14 cellular contexts compared by ENCODE assay signal in genomic region chr7:144282490-144282889, GRCh38. TPM values are rescaled to one million over a fixed set of nuclear protein-coding genes. Genes with fewer than 3 reads are reported as not detected.
A peak's percentile ranks its signal among the peaks of the same experiment; 100 is the strongest.
DNase-seq lines count a peak whose midpoint lies in the region; ATAC-seq and TF ChIP-seq lines count a peak whose summit lies in the region.
"Not testable (repeated sequence)": the region's sequence is repeated elsewhere in the genome, so short reads cannot be mapped to it uniquely, and the experiment has no call there.
"Had no signal": no experiment of that assay in that cellular context is flagged by ENCODE, and none has a peak within 500 bp of the region (broad histone marks: within the 10 kb centered on the region; RNA-seq: fewer than 3 reads in every experiment).

No MANE protein-coding gene starts in this region.

- H3K36me3 ChIP-seq in RWPE2 (ENCODE audit: low read depth); lower lobe of right lung; ovary; spleen: not testable (repeated sequence)

- intact Hi-C loops in Right ventricle myocardium superior (cut with DNase I); lower lobe of right lung (cut with DNase I); ovary (cut with DNase I); spleen (cut with DNase I; ENCODE audit: low total_unique reads): not testable (repeated sequence)

- TF ChIP-seq EP300 in ovary (IDR thresholded peaks at IDR 0.05), result not testable (repeated sequence)

- not testable (repeated sequence) for TF ChIP-seq CTCF in RWPE2 (IDR thresholded peaks at IDR 0.05; ENCODE audit: poor library complexity, severe bottlenecking); lower lobe of right lung (IDR thresholded peaks at IDR 0.05); ovary (IDR thresholded peaks at IDR 0.05); spleen (IDR thresholded peaks at IDR 0.05 in 8 of 11, conservative IDR thresholded peaks at IDR 0.05 in 3 of 11); type B pancreatic cell (conservative IDR thresholded peaks at IDR 0.05)

- not testable (repeated sequence) for H3K4me1 Mint-ChIP-seq in type B pancreatic cell (ENCODE audit: unreplicated experiment)

- 80 to 100% (median 92%) methylated on average over 2 to 4 of the region's 4 CpGs for WGBS in ovary, 3 donors
- WGBS in spleen, 5 donors, result 69 to 95% (median 88%) methylated on average over 2 to 4 of the region's 4 CpGs

- not testable (repeated sequence) for H3K4me1 ChIP-seq in RWPE2 (ENCODE audit: insufficient read depth, poor library complexity, severe bottlenecking); lower lobe of right lung; ovary (ENCODE audit: insufficient read depth); spleen

- not testable (repeated sequence) for H3K36me3 Mint-ChIP-seq in type B pancreatic cell

- not testable (repeated sequence) for TF ChIP-seq POLR2A in ovary (IDR thresholded peaks at IDR 0.05); spleen (IDR thresholded peaks at IDR 0.05)

- not testable (repeated sequence) for ATAC-seq in RWPE2 (ENCODE audit: low read depth); Right ventricle myocardium superior (ENCODE audit: poor library complexity)
- ATAC-seq in lower lobe of right lung, result peak; percentile 8 to 29

- not testable (repeated sequence) for H3K27ac ChIP-seq in RWPE2 (ENCODE audit: poor library complexity, severe bottlenecking); lower lobe of right lung; ovary; spleen

- DNase-seq in RWPE2 (ENCODE audit: low spot score) (peak; percentile 20), Right ventricle myocardium superior (peak; percentile 21), ovary (peak in 4 of 5 donors; percentile 2 to 13 (median 10)), spleen (peak; percentile 39), type B pancreatic cell (ENCODE audit: extremely low spot score, unreplicated experiment) (peak; percentile 53)
- DNase-seq in lower lobe of right lung, result not testable (repeated sequence)

- H3K27me3 ChIP-seq in RWPE2 (ENCODE audit: insufficient read depth, poor library complexity, severe bottlenecking); lower lobe of right lung (ENCODE audit: low read depth); ovary; spleen (replicated peaks in 1 of 7): not testable (repeated sequence)

- not testable (repeated sequence) for H3K27me3 Mint-ChIP-seq in type B pancreatic cell

- H3K27ac Mint-ChIP-seq in type B pancreatic cell, result not testable (repeated sequence)

- not testable (repeated sequence) for H3K4me3 Mint-ChIP-seq in type B pancreatic cell

- H3K9me3 ChIP-seq in RWPE2 (ENCODE audit: severe bottlenecking); lower lobe of right lung; ovary; spleen: not testable (repeated sequence)

- not testable (repeated sequence) for H3K4me3 ChIP-seq in RWPE2 (ENCODE audit: severe bottlenecking); lower lobe of right lung; ovary; spleen

- H3K9me3 Mint-ChIP-seq in type B pancreatic cell, result not testable (repeated sequence)

RNA-seq across cellular contexts. Expression of gene CTAGE8, which starts 13.4 kb away (rescaled TPM):
- total RNA-seq in Right ventricle myocardium superior (0.32 TPM), lower lobe of right lung (4.2 TPM), ovary (1 to 10 TPM in 2 of 7 donors, under 1 TPM in 5; 0.40 to 1.5 (median 0.87) TPM), spleen (1 to 10 TPM in 5 of 7 donors, under 1 TPM in 2; 0.66 to 2.7 (median 1.5) TPM), type B pancreatic cell (ENCODE audit: low replicate concordance) (0.99 and 6.4 TPM in 2 replicates)
- polyA plus RNA-seq in ovary (1 to 10 TPM in 1 of 2 donors, not detected in 1; 2.0 TPM), spleen (under 1 TPM in 2 of 3 donors, not detected in 1; 0.46 to 0.61 TPM)
- total RNA-seq: A172 had no signal

RNA-seq across cellular contexts. Expression of gene OR2A7, which starts 17.9 kb away (rescaled TPM):
- total RNA-seq in Right ventricle myocardium superior (0.51 TPM), lower lobe of right lung (12.1 TPM), ovary (10 to 100 TPM in 1 of 7 donors, 1 to 10 TPM in 6; 2.8 to 22.6 (median 3.8) TPM), spleen (1 to 10 TPM; 2.2 to 8.8 (median 5.0) TPM), type B pancreatic cell (ENCODE audit: low replicate concordance) (4.2 and 13.7 TPM in 2 replicates)
- polyA plus RNA-seq in ovary (1 to 10 TPM in 1 of 2 donors, under 1 TPM in 1; 0.92 to 3.3 TPM), spleen (under 1 TPM; 0.09 to 0.35 (median 0.12) TPM)
- total RNA-seq: A172 had no signal
- polyA plus RNA-seq: A549 had no signal

RNA-seq across cellular contexts. Expression of gene OR2A1, which starts 29.7 kb away (rescaled TPM):
- total RNA-seq in Right ventricle myocardium superior, result not detected
- total RNA-seq in lower lobe of right lung, result 0.15 TPM
- total RNA-seq in ovary, result 1 to 10 TPM in 1 of 7 donors, under 1 TPM in 6; 0.24 to 1.1 (median 0.40) TPM
- polyA plus RNA-seq in ovary, result under 1 TPM; 0.16 to 0.27 TPM
- total RNA-seq in spleen, result under 1 TPM in 6 of 7 donors, not detected in 1; 0.29 to 0.60 (median 0.50) TPM
- under 1 TPM; 0.03 to 0.16 (median 0.04) TPM for polyA plus RNA-seq in spleen
- 0.38 TPM in 1 of 2 replicates, not detected in the other for total RNA-seq in type B pancreatic cell (ENCODE audit: low replicate concordance)
- total RNA-seq: A172; B cell; Caco-2; Calu3; CD8-positive, alpha-beta T cell had no signal
- polyA plus RNA-seq: A549 had no signal

RNA-seq across cellular contexts. Expression of gene OR2A42, which starts 43.1 kb away (rescaled TPM):
- total RNA-seq in Right ventricle myocardium superior, result not detected
- total RNA-seq in lower lobe of right lung, result not detected
- under 1 TPM in 6 of 7 donors, not detected in 1; 0.10 to 0.50 (median 0.22) TPM for total RNA-seq in ovary
- polyA plus RNA-seq in ovary, result under 1 TPM; 0.17 to 0.65 TPM
- total RNA-seq in spleen, result under 1 TPM in 3 of 7 donors, not detected in 4; 0.20 to 0.46 (median 0.32) TPM
- under 1 TPM; 0.06 to 0.15 (median 0.06) TPM for polyA plus RNA-seq in spleen
- total RNA-seq in type B pancreatic cell (ENCODE audit: low replicate concordance), result 0.10 TPM in 1 of 2 replicates, not detected in the other
- total RNA-seq: A172; Caco-2; Calu3; CD4-positive, alpha-beta T cell; CD8-positive, alpha-beta T cell had no signal
- polyA plus RNA-seq: A549, BJ had no signal
